8 cellular contexts compared by ENCODE assay signal in genomic region chr12:50283924-50284236, GRCh38. TPM values are rescaled to one million over a fixed set of nuclear protein-coding genes. Genes with fewer than 3 reads are reported as not detected.
DNase-seq lines count a peak whose midpoint lies in the region; ATAC-seq, FAIRE-seq and TF ChIP-seq lines count a peak whose summit lies in the region.

No MANE protein-coding gene starts in this region.

- FAIRE-seq in A549 (lab: Jason Lieb, UNC) (no peak), GM12892 (lab: Jason Lieb, UNC) (peak; percentile 21)

- no peak for TF ChIP-seq RAD21 in A549 (conservative IDR thresholded peaks at IDR 0.05 in 1 of 2, IDR thresholded peaks at IDR 0.05 in 1 of 2)

- TF ChIP-seq POLR2A in A549 (IDR thresholded peaks at IDR 0.05; ENCODE audit: low read length) (no peak), GM12892 (IDR thresholded peaks at IDR 0.05; ENCODE audit: low read depth, low read length) (no peak)

- no peak for TF ChIP-seq EP300 in A549 (IDR thresholded peaks at IDR 0.05)

- H3K27me3 Mint-ChIP-seq in naive thymus-derived CD8-positive, alpha-beta T cell = no peaks in the 10 kb centered on the region

- H3K4me1 Mint-ChIP-seq in naive thymus-derived CD8-positive, alpha-beta T cell = peaks cover 11 to 37% (median 24%) of the 10 kb centered on the region in 4 donors

- no peaks in the 10 kb centered on the region for H3K9me3 Mint-ChIP-seq in naive thymus-derived CD8-positive, alpha-beta T cell

- peak overlapping the region; percentile 78 for H3K4me3 ChIP-seq in A549

- peak; percentile 22 to 47; a peak in 4 of 6 replicates for ATAC-seq in A549
- no peak for ATAC-seq in naive thymus-derived CD8-positive, alpha-beta T cell
- no peak for ATAC-seq in HG03342 (IDR thresholded peaks at IDR 0.05; ENCODE audit: unreplicated experiment)

- TF ChIP-seq CTCF in A549 (IDR thresholded peaks at IDR 0.05) = no peak

- H3K4me3 Mint-ChIP-seq in naive thymus-derived CD8-positive, alpha-beta T cell = peak overlapping the region; percentile 87 to 97 (median 94)

- POLR2A ChIA-PET in A549 (lab: Yijun Ruan, JAX) = interaction anchor here (0.6 to 2.1 kb wide), 11 partner anchors 10 to 83 kb away, joined by 3 to 13 read pairs (median 4); no protein-coding TSS in a partner anchor
- POLR2A ChIA-PET in naive thymus-derived CD8-positive, alpha-beta T cell (lab: Charles Lee) = interaction anchor here (0.6 to 2.4 kb wide), 10 partner anchors 9 to 199 kb away, joined by 3 to 24 read pairs (median 4); partner anchors contain the start of genes COX14 and SMARCD1

- H3K9me3 ChIP-seq in A549 = no peaks in the 10 kb centered on the region

- CTCF ChIA-PET in A549 (lab: Yijun Ruan, JAX) = interaction anchor here (1.3 to 2.4 kb wide), 9 partner anchors 10 to 108 kb away, joined by 4 to 8 read pairs (median 5); no protein-coding TSS in a partner anchor

- WGBS in A549 (ENCODE audit: missing lambda C conversion rate) = 46% methylated on average over 6 of the region's 6 CpGs

- no peaks in the 10 kb centered on the region for H3K36me3 Mint-ChIP-seq in naive thymus-derived CD8-positive, alpha-beta T cell

- peak overlapping the region; percentile 85 to 94 for H3K27ac ChIP-seq in A549
- H3K27ac ChIP-seq in epithelial cell of prostate = peak overlapping the region; percentile 47

- peak overlapping the region in 9 of 10 donors; percentile 86 to 97 (median 95) for H3K27ac Mint-ChIP-seq in naive thymus-derived CD8-positive, alpha-beta T cell

- DNase-seq in A549 (ENCODE audit: low read depth in 1 of 2, low spot score in 1 of 2) (no peak), GM12892 (ENCODE audit: insufficient read length) (no peak), RPMI7951 (ENCODE audit: low read depth) (peak; percentile 36), epithelial cell of prostate (ENCODE audit: low read depth, low spot score) (no peak), NCI-H1105 treated with DMSO at 0.1 percent for 48 hours (lab: John Stamatoyannopoulos, UW) (no peak)
- DNase-seq in naive thymus-derived CD8-positive, alpha-beta T cell = no peak
- DNase-seq in activated CD4-positive, alpha-beta T cell treated with anti-CD3 and anti-CD28 coated beads, Interleukin-2, amount 50 U/mL, for 1 hour = no peak

- peaks cover 6% of the 10 kb centered on the region; the same call in 1 of the 3 replicates for H3K4me1 ChIP-seq in A549

- H3K4me2 ChIP-seq in A549 = peak overlapping the region; percentile 80

TF ChIP-seq in A549, 52 proteins besides CTCF, POLR2A, EP300 and RAD21:
- 0 out of 2 replicates have a peak, but pooled peaks have one; percentile 27 for TF ChIP-seq E2F6 (IDR thresholded peaks at IDR 0.05; ENCODE audit: borderline replicate concordance, low read depth)
- no peak for TF ChIP-seq MAX (IDR thresholded peaks at IDR 0.05)

RNA-seq across cellular contexts. Expression of gene LIMA1, which starts 0.6 kb away (rescaled TPM):
- polyA plus RNA-seq in A549 (2011; rRNA removed) (21.4 and 23.4 TPM in 2 replicates), A549 (2017; fragmentation: RNase III; extraction: RNeasy Plus Mini Kit Qiagen cat#74134 plus additional on column Dnase treatment) (9.0 to 12.0 TPM (median 10.1 TPM) in 3 replicates)
- polyA plus RNA-seq in A549 (2012; cell fraction: cytosol; rRNA removed) = 3.5 TPM in 2 replicates
- 3.3 and 5.4 TPM in 2 replicates for polyA plus RNA-seq in A549 (2012; cell fraction: nucleus; rRNA removed)
- polyA minus RNA-seq in A549 (2011; rRNA and poly(A)+ RNA removed) = 27.3 and 29.3 TPM in 2 replicates
- polyA plus RNA-seq in GM12892 (2012; ENCODE audit: missing spikeins) = 49.7 TPM
- 72.9 and 86.3 TPM in 2 replicates for total RNA-seq in RPMI7951 (2014; rRNA removed; shearing (Covaris generic))
- 10 to 100 TPM; 11.8 to 12.5 TPM for total RNA-seq in naive thymus-derived CD8-positive, alpha-beta T cell
- 10 to 100 TPM in 1 of 3 donors, 1 to 10 TPM in 2; 9.0 to 11.0 (median 9.6) TPM for polyA plus RNA-seq in naive thymus-derived CD8-positive, alpha-beta T cell

Comparison
In these comparisons a context has a peak if more than half of its experiments do, and no peak if none do; other contexts are left out.
1. ATAC-seq: peak in A549 (2 of 2); none in naive thymus-derived CD8-positive, alpha-beta T cell (0 of 2) and HG03342 (single experiment).